Comparison of ENCODE assay signal across 10 cellular contexts in the genomic region with DNA sequence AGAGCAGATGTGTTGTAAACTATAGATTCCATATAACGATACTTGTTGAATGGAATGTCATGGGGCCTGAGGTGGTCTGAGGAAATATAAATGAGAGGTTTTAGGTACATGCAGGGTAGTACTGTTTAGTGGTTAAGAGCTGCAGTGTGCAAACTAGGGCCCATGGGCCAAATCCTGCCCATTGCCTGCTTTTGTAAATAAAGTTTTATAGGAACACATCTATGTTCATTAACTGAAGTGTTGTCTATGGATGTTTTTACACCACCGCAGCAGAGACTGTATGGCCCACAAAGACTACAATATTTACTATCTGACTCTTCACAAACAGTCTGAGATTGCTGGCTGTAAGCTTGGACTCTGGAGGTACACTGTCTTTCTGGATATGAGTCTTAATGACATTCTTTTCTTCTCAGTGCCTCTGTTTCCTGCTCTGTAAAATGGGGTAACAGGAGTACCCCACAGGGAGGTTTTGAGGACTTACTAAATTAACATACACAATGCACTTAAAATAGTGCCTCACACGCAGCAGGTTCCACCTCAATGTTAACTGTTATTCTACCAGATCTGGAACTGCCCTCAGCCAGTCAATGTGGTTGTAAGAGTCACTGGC. TPM values are rescaled to one million over a fixed set of nuclear protein-coding genes. Genes with fewer than 3 reads are reported as not detected.
"Had no signal": no experiment of that assay in that cellular context is flagged by ENCODE, and none has a peak within 500 bp of the region (broad histone marks: within the 10 kb centered on the region; RNA-seq: fewer than 3 reads in every experiment).

No MANE protein-coding gene starts in this region.

- H3K27ac Mint-ChIP-seq: H9 had no signal

- H3K9ac ChIP-seq: GM23248, KMS-11 had no signal

- H3K9me3 Mint-ChIP-seq: H9 had no signal

- H3K4me2 ChIP-seq: KMS-11 had no signal

- FAIRE-seq: H54 had no signal

- H3K4me1 Mint-ChIP-seq: H9 had no signal

- H3K4me3 ChIP-seq: GM23248 had no signal

- DNase-seq: GM23248, GOT3, H9, HCEC 1CT, IMR-90, Karpas-422, KBM-7 had no signal

- H2AFZ ChIP-seq: GM23248 had no signal

- H3K4me3 Mint-ChIP-seq: H9 had no signal

- H3K27ac ChIP-seq: GM23248, KMS-11 had no signal

RNA-seq across cellular contexts. Expression of gene GCM1, which starts 12.5 kb away (rescaled TPM):
- total RNA-seq: GM23248, H9, HT-29, IMR-90 had no signal
